In the genomic region with DNA sequence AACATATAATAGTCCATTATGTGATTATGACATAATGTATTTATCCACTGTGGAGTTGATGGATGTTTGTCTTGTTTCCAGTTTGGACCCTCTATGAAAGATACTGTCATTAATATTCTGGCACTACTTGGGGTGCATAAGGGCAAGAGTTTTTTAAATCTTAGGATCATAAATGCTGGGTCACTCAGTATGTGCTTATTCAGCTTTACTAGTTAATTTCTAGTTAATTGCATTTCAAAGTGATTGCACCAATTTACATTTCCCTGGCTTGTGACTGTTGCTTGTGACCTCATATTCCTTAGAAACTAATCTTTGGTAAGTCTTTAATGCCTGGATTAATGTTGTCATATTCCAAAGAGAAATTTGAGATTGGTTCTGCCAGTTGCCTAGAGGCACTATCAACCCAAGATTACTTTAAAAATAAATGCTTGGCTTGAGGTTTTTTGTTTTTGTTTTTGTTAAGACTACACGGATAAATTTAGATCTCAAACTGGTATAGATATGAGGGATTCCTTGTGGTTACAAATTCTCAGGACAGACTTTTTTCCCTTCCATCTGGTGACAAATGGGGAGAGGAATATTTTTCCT, we compare ENCODE assay signal across 12 cellular contexts.
DNase-seq lines count a peak whose midpoint lies in the region; FAIRE-seq and TF ChIP-seq lines count a peak whose summit lies in the region.
"Had no signal": no experiment of that assay in that cellular context is flagged by ENCODE, and none has a peak within 500 bp of the region (broad histone marks: within the 10 kb centered on the region; RNA-seq: fewer than 3 reads in every experiment).

No MANE protein-coding gene starts in this region.

- no peak for DNase-seq in D721Med (ENCODE audit: insufficient read length, low spot score)
- DNase-seq in NCI-H82 (lab: John Stamatoyannopoulos, UW): peak; percentile 43
- DNase-seq in dedifferentiated amniotic fluid mesenchymal stem cell (ENCODE audit: extremely low spot score): peak; percentile 58
- DNase-seq in osteocyte (ENCODE audit: extremely low spot score, unreplicated experiment): no peak
- DNase-seq in HK-2 (ENCODE audit: unreplicated experiment): no peak
- no peak for DNase-seq in cerebellar cortex (ENCODE audit: low spot score)
- no peak for DNase-seq in activated T-helper 1 cell treated with anti-CD3 and anti-CD28 coated beads, Interleukin-12 subunit alpha, Interleukin-12 subunit beta, Interleukin-2, Interleukin-4 antibody, amounts not matched to agents 30 ng/mL and 10 ng/mL and 1 ng/mL, durations not matched to agents 14 hours and 24 hours and 36 hours (ENCODE audit: low spot score)
- DNase-seq: MM.1S, NCI-H1105, NCI-H1694 treated with DMSO at 0.1 percent for 48 hours, NCI-H748 treated with DMSO at 0.1 percent for 48 hours, SHP77 had no signal

- peak; percentile 94 for FAIRE-seq in D721Med (lab: Jason Lieb, UNC)

- no peaks in the 10 kb centered on the region for H3K36me3 Mint-ChIP-seq in osteocyte (ENCODE audit: unreplicated experiment)
- no peaks in the 10 kb centered on the region for H3K36me3 Mint-ChIP-seq in activated T-helper 1 cell treated with anti-CD3 and anti-CD28 coated beads, Interleukin-12 subunit alpha, Interleukin-12 subunit beta, Interleukin-2, Interleukin-4 antibody, amounts not matched to agents 30 ng/mL and 10 ng/mL and 1 ng/mL, durations not matched to agents 14 hours and 24 hours and 36 hours (ENCODE audit: low read depth)

- TF ChIP-seq CTCF in D721Med (IDR thresholded peaks at IDR 0.05; ENCODE audit: insufficient read depth, missing control alignments) (no peak), osteocyte (IDR thresholded peaks at IDR 0.05) (no peak)

- no peak overlapping the region for H3K4me3 Mint-ChIP-seq in osteocyte (ENCODE audit: unreplicated experiment)
- H3K4me3 Mint-ChIP-seq in activated T-helper 1 cell treated with anti-CD3 and anti-CD28 coated beads, Interleukin-12 subunit alpha, Interleukin-12 subunit beta, Interleukin-2, Interleukin-4 antibody, amounts not matched to agents 30 ng/mL and 10 ng/mL and 1 ng/mL, durations not matched to agents 14 hours and 24 hours and 36 hours: no peak overlapping the region

- no peaks in the 10 kb centered on the region for H3K9me3 Mint-ChIP-seq in osteocyte (ENCODE audit: unreplicated experiment)
- no peaks in the 10 kb centered on the region for H3K9me3 Mint-ChIP-seq in activated T-helper 1 cell treated with anti-CD3 and anti-CD28 coated beads, Interleukin-12 subunit alpha, Interleukin-12 subunit beta, Interleukin-2, Interleukin-4 antibody, amounts not matched to agents 30 ng/mL and 10 ng/mL and 1 ng/mL, durations not matched to agents 14 hours and 24 hours and 36 hours

- peaks cover 83% of the 10 kb centered on the region for H3K4me1 Mint-ChIP-seq in osteocyte (ENCODE audit: unreplicated experiment)
- peaks cover 6% of the 10 kb centered on the region for H3K4me1 Mint-ChIP-seq in activated T-helper 1 cell treated with anti-CD3 and anti-CD28 coated beads, Interleukin-12 subunit alpha, Interleukin-12 subunit beta, Interleukin-2, Interleukin-4 antibody, amounts not matched to agents 30 ng/mL and 10 ng/mL and 1 ng/mL, durations not matched to agents 14 hours and 24 hours and 36 hours (ENCODE audit: low read depth)

- intact Hi-C loops in activated T-helper 1 cell treated with anti-CD3 and anti-CD28 coated beads, Interleukin-12 subunit alpha, Interleukin-12 subunit beta, Interleukin-2, Interleukin-4 antibody, amounts not matched to agents 30 ng/mL and 10 ng/mL and 1 ng/mL, durations not matched to agents 14 hours and 24 hours and 36 hours (cut with micrococcal nuclease): no loop called here

- H3K27me3 Mint-ChIP-seq in osteocyte (ENCODE audit: unreplicated experiment): no peaks in the 10 kb centered on the region
- H3K27me3 Mint-ChIP-seq in activated T-helper 1 cell treated with anti-CD3 and anti-CD28 coated beads, Interleukin-12 subunit alpha, Interleukin-12 subunit beta, Interleukin-2, Interleukin-4 antibody, amounts not matched to agents 30 ng/mL and 10 ng/mL and 1 ng/mL, durations not matched to agents 14 hours and 24 hours and 36 hours (ENCODE audit: insufficient read depth): no peaks in the 10 kb centered on the region

- peak overlapping the region; percentile 81 for H3K27ac Mint-ChIP-seq in osteocyte (ENCODE audit: unreplicated experiment)
- H3K27ac Mint-ChIP-seq in activated T-helper 1 cell treated with anti-CD3 and anti-CD28 coated beads, Interleukin-12 subunit alpha, Interleukin-12 subunit beta, Interleukin-2, Interleukin-4 antibody, amounts not matched to agents 30 ng/mL and 10 ng/mL and 1 ng/mL, durations not matched to agents 14 hours and 24 hours and 36 hours: no peak overlapping the region

Comparison
In these comparisons a context has a peak if more than half of its experiments do, and no peak if none do; other contexts are left out.
1. DNase-seq: peak in NCI-H82 (single experiment) and dedifferentiated amniotic fluid mesenchymal stem cell (single experiment); none in D721Med (single experiment), osteocyte (single experiment), HK-2 (single experiment), cerebellar cortex (single experiment) and activated T-helper 1 cell treated with anti-CD3 and anti-CD28 coated beads, Interleukin-12 subunit alpha, Interleukin-12 subunit beta, Interleukin-2, Interleukin-4 antibody, amounts not matched to agents 30 ng/mL and 10 ng/mL and 1 ng/mL, durations not matched to agents 14 hours and 24 hours and 36 hours (single experiment).